In the genomic region with DNA sequence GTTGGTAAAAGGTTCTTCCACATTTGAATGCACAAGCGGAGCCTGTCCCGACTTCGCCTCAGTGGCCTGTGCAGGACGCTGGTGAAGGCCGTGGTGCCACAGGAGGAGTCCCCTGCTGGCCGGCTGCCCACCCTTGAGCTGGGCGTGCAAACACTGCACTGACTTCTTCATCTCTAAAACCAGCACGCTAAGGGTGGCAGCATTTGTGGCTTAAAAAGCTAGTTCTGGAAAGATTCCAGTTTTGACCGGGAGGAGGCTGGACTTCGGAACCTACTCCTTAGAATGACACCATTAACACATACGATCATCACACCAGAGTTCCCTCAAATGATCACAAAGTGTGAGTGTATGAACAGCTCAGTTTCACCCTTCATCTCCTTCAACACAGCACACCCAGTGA, we compare ENCODE assay signal across 16 cellular contexts.
DNase-seq lines count a peak whose midpoint lies in the region; ATAC-seq, FAIRE-seq and TF ChIP-seq lines count a peak whose summit lies in the region.
"Had no signal": no experiment of that assay in that cellular context is flagged by ENCODE, and none has a peak within 500 bp of the region (broad histone marks: within the 10 kb centered on the region; RNA-seq: fewer than 3 reads in every experiment).

No MANE protein-coding gene starts in this region.

- H3K9me2 ChIP-seq in Karpas-422 (replicated peaks; ENCODE audit: insufficient read depth, low read length) = no peaks in the 10 kb centered on the region

- H3K9ac ChIP-seq in Karpas-422 (ENCODE audit: low read length) = no peak overlapping the region
- no peak overlapping the region for H3K9ac ChIP-seq in smooth muscle cell (ENCODE audit: low read depth)

- no peak overlapping the region for H3K4me3 ChIP-seq in Karpas-422 (ENCODE audit: low read length)
- no peak overlapping the region for H3K4me3 ChIP-seq in adrenal gland
- no peak overlapping the region for H3K4me3 ChIP-seq in smooth muscle cell

- H2AFZ ChIP-seq in Karpas-422 (ENCODE audit: low read length) (no peak overlapping the region), smooth muscle cell (ENCODE audit: low read depth) (no peak overlapping the region)

- H3K79me2 ChIP-seq in Karpas-422 (ENCODE audit: low read length) = peaks cover 6% of the 10 kb centered on the region; the same call in 1 of the 2 replicates
- peaks cover 3% of the 10 kb centered on the region for H3K79me2 ChIP-seq in smooth muscle cell (ENCODE audit: low read depth)

- no peak for FAIRE-seq in frontal cortex (lab: Jason Lieb, UNC)
- FAIRE-seq: endometrium, H54, urothelium cell line had no signal

- peak overlapping the region; percentile 67 for H3K27ac ChIP-seq in Karpas-422 (ENCODE audit: low read length)
- peak overlapping the region in 3 of 5 donors; percentile 53 to 90 (median 83) for H3K27ac ChIP-seq in adrenal gland
- H3K27ac ChIP-seq in smooth muscle cell (ENCODE audit: low read depth) = peak overlapping the region; percentile 85
- H3K27ac ChIP-seq: VCaP had no signal

- 47 to 66% (median 63%) methylated on average over 8 to 11 of the region's 11 CpGs for WGBS in adrenal gland, 4 donors
- WGBS in smooth muscle cell (ENCODE audit: low lambda C conversion rate) = 90% methylated on average over 11 of the region's 11 CpGs

- H4K20me1 ChIP-seq in Karpas-422 (ENCODE audit: insufficient read depth, low read depth, low read length) = peaks cover 4% of the 10 kb centered on the region; the same call in 1 of the 2 replicates
- H4K20me1 ChIP-seq in smooth muscle cell (ENCODE audit: low read depth) = peaks cover 7% of the 10 kb centered on the region

- H3K36me3 ChIP-seq in Karpas-422 (ENCODE audit: insufficient read depth, low read length) (peaks cover 61% of the 10 kb centered on the region; the same call in 1 of the 2 replicates), adrenal gland (replicated peaks in 1 of 2) (peaks cover 0 to 78% of the 10 kb centered on the region in 2 donors), smooth muscle cell (ENCODE audit: low read depth) (peaks cover 16% of the 10 kb centered on the region)

- intact Hi-C loops in adrenal gland (cut with DNase I) (loop anchor here in 1 of 2 donors (10.0 kb wide), 1 partner anchor 103 kb away; the partner anchor contains the start of gene SMURF1), left colon (cut with DNase I, micrococcal nuclease) (loop anchor here in 1 of 2 donors (5.0 kb wide), 1 partner anchor 271 kb away; no protein-coding TSS in a partner anchor)

- TF ChIP-seq CTCF in adrenal gland (IDR thresholded peaks at IDR 0.05) = no peak
- no peak for TF ChIP-seq CTCF in smooth muscle cell (IDR thresholded peaks at IDR 0.05; ENCODE audit: borderline replicate concordance, insufficient read depth, poor library complexity, severe bottlenecking)

- H3F3A ChIP-seq in smooth muscle cell (ENCODE audit: low read depth) = peaks cover 17% of the 10 kb centered on the region

- H3K4me2 ChIP-seq in Karpas-422 (ENCODE audit: low read depth, low read length, poor library complexity, severe bottlenecking) (no peak overlapping the region), smooth muscle cell (no peak overlapping the region)

- no peaks in the 10 kb centered on the region for H3K27me3 ChIP-seq in Karpas-422 (ENCODE audit: low read length)
- H3K27me3 ChIP-seq in adrenal gland = no peaks in the 10 kb centered on the region
- no peaks in the 10 kb centered on the region for H3K27me3 ChIP-seq in smooth muscle cell (ENCODE audit: low read depth)

- H3K4me1 ChIP-seq in Karpas-422 (ENCODE audit: low read length) = peaks cover 45% of the 10 kb centered on the region
- peaks cover 6 to 36% of the 10 kb centered on the region in 2 donors for H3K4me1 ChIP-seq in adrenal gland (replicated peaks in 1 of 2)
- H3K4me1 ChIP-seq in smooth muscle cell (ENCODE audit: low read depth) = no peaks in the 10 kb centered on the region

- H3K9me3 ChIP-seq in Karpas-422 (ENCODE audit: low read length) = no peaks in the 10 kb centered on the region
- no peaks in the 10 kb centered on the region for H3K9me3 ChIP-seq in adrenal gland (replicated peaks in 1 of 3)
- H3K9me3 ChIP-seq in smooth muscle cell (replicated peaks; ENCODE audit: low read depth) = no peaks in the 10 kb centered on the region

- no peak for TF ChIP-seq POLR2A in adrenal gland (IDR thresholded peaks at IDR 0.05)

- ATAC-seq in left colon (peak; percentile 80), GM18870 (IDR thresholded peaks at IDR 0.05; ENCODE audit: unreplicated experiment) (no peak), GM21423 (IDR thresholded peaks at IDR 0.05; ENCODE audit: unreplicated experiment) (no peak)

- DNase-seq in Karpas-422 (no peak), adrenal gland (peak in 4 of 7 donors; percentile 54 to 64 (median 57)), left colon (peak; percentile 50 to 57), smooth muscle cell (lab: John Stamatoyannopoulos, UW; ENCODE audit: unreplicated experiment) (no peak), frontal cortex (ENCODE audit: low spot score in 2 of 2) (no peak)
- DNase-seq: activated naive CD4-positive, alpha-beta T cell treated with anti-CD3 and anti-CD28 coated beads for 36 hours; DMS153; MV-4-11; NCI-H2029 treated with DMSO at 0.1 percent for 48 hours; NCI-H524 treated with DMSO at 0.1 percent for 48 hours had no signal

Comparison
In these comparisons a context has a peak if more than half of its experiments do, and no peak if none do; other contexts are left out.
1. DNase-seq: peak in adrenal gland (4 of 7) and left colon (2 of 2); none in Karpas-422 (single experiment), smooth muscle cell (single experiment) and frontal cortex (0 of 2).
2. Peak in every context shown above with its lines, with median percentiles within 50 percentile points of each other: H3K27ac ChIP-seq.